29 cellular contexts compared by ENCODE assay signal in genomic region chr2:175879679-175880078, GRCh38.
"Had no signal": no experiment of that assay in that cellular context is flagged by ENCODE, and none has a peak within 500 bp of the region (broad histone marks: within the 10 kb centered on the region; RNA-seq: fewer than 3 reads in every experiment).

No MANE protein-coding gene starts in this region.

- H3K9ac ChIP-seq: neural progenitor cell, parathyroid adenoma had no signal

- H3K27me3 ChIP-seq: neural progenitor cell, ovary, suprapubic skin, testis, tibial artery, upper lobe of left lung, vagina had no signal

- H3K79me2 ChIP-seq: parathyroid adenoma had no signal

- H3K9me3 ChIP-seq: ovary, psoas muscle, spleen, suprapubic skin, testis, tibial artery, transverse colon, upper lobe of left lung, vagina had no signal

- H3K27ac ChIP-seq: neural progenitor cell, ovary, parathyroid adenoma, psoas muscle, skin epidermis, spleen, suprapubic skin, testis, transverse colon, upper lobe of left lung, vagina had no signal

- H2AFZ ChIP-seq: parathyroid adenoma had no signal

- ATAC-seq: naive thymus-derived CD4-positive, alpha-beta T cell; natural killer cell; psoas muscle; right cardiac atrium; sciatic nerve; stimulated activated memory B cell treated with anti-CD40 and anti-IgM and Interleukin-4, amounts not matched to agents 10 μg/mL and 1 μg/mL and 100 μg/mL, for 72 hours; stimulated activated naive CD8-positive, alpha-beta T cell treated with anti-CD3 and anti-CD28 coated beads, Interleukin-15, Interleukin-2, amounts not matched to agents 100 U/mL and 50 U/mL, for 24 hours had no signal

- DNase-seq: naive thymus-derived CD4-positive, alpha-beta T cell; natural killer cell; ovary; posterior cingulate gyrus; psoas muscle; right cardiac atrium; spleen; stimulated activated CD4-positive, alpha-beta T cell treated with anti-CD3 and anti-CD28 coated beads, Interleukin-12 subunit alpha, Interleukin-12 subunit beta, amount 100 ng/mL, for 4 hours; stimulated activated CD4-positive, alpha-beta T cell treated with anti-CD3 and anti-CD28 coated beads, Interleukin-1b, Interleukin-23, amount 100 ng/mL, for 48 hours; stimulated activated CD4-positive, alpha-beta T cell treated with anti-CD3 and anti-CD28 coated beads, Interleukin-4, amount 100 ng/mL, for 1 hour; stimulated activated CD4-positive, alpha-beta T cell treated with anti-CD3 and anti-CD28 coated beads, Interleukin-4, amount 100 ng/mL, for 4 hours; stimulated activated CD8-positive, alpha-beta memory T cell treated with anti-CD3 and anti-CD28 coated beads, Interleukin-4, amount 100 ng/mL, for 48 hours; stimulated activated naive CD4-positive, alpha-beta T cell; stimulated activated naive CD8-positive, alpha-beta T cell treated with anti-CD3 and anti-CD28 coated beads, Interleukin-15, amount 100 ng/mL, for 72 hours; stimulated activated naive CD8-positive, alpha-beta T cell treated with anti-CD3 and anti-CD28 coated beads, Interleukin-15, Interleukin-2, amounts not matched to agents 100 U/mL and 50 U/mL, for 24 hours; substantia nigra; testis; tibial artery; transverse colon; upper lobe of left lung had no signal

- H3K4me1 ChIP-seq: parathyroid adenoma, spleen, suprapubic skin, testis, transverse colon, upper lobe of left lung, vagina had no signal

- H3K4me3 ChIP-seq: neural progenitor cell, ovary, psoas muscle, skin epidermis, smooth muscle cell, spleen, suprapubic skin, testis, tibial artery, transverse colon, upper lobe of left lung, vagina had no signal

- H3K36me3 ChIP-seq: neural progenitor cell, ovary, spleen, suprapubic skin, tibial artery, transverse colon, upper lobe of left lung, vagina had no signal

- H3K4me2 ChIP-seq: neural progenitor cell, smooth muscle cell had no signal

- FAIRE-seq: urothelium cell line had no signal
